ENCODE assay signal across 18 cellular contexts in genomic region chr7:79787623-79788022, GRCh38.
"Had no signal": no experiment of that assay in that cellular context is flagged by ENCODE, and none has a peak within 500 bp of the region (broad histone marks: within the 10 kb centered on the region; RNA-seq: fewer than 3 reads in every experiment).

No MANE protein-coding gene starts in this region.

- H3K4me1 ChIP-seq: right atrium auricular region had no signal

- H3K4me3 ChIP-seq: right atrium auricular region, skin epidermis had no signal

- H3K9me3 ChIP-seq: right atrium auricular region had no signal

- H3K27me3 ChIP-seq: right atrium auricular region had no signal

- H3K36me3 ChIP-seq: right atrium auricular region had no signal

- ATAC-seq: activated naive CD4-positive, alpha-beta T cell treated with anti-CD3 and anti-CD28 coated beads, Interleukin-2, amount 50 U/mL, for 72 hours; activated T-cell treated with anti-CD3 and anti-CD28 coated beads, Interleukin-2, amount 50 U/mL, for 4 hours; left lobe of liver; natural killer cell; WTC11 had no signal

- DNase-seq: activated CD4-positive, alpha-beta memory T cell treated with anti-CD3 and anti-CD28 coated beads, Interleukin-2, amount 10 ng/mL, durations not matched to agents 7 days and 5 days; activated CD4-positive, alpha-beta T cell treated with anti-CD3 and anti-CD28 coated beads for 4 hours; activated effector memory CD4-positive, alpha-beta T cell treated with Interleukin-2 at 50 U/mL for 16 hours; activated T-cell treated with anti-CD3 and anti-CD28 coated beads, Interleukin-2, amount 50 U/mL, for 4 hours; amygdala; cerebellar nuclear complex; effector memory CD4-positive, alpha-beta T cell; natural killer cell; posterior cingulate gyrus; stimulated activated CD4-positive, alpha-beta T cell treated with anti-CD3 and anti-CD28 coated beads, Interleukin-4, amount 100 ng/mL, for 4 hours; stimulated activated CD8-positive, alpha-beta memory T cell treated with anti-CD3 and anti-CD28 coated beads, Interleukin-4, amount 100 ng/mL, for 48 hours; stimulated activated naive CD4-positive, alpha-beta T cell treated with Interleukin-2 at 50 U/mL for 16 hours; SW 1271 had no signal

- H3K27ac ChIP-seq: right atrium auricular region, skin epidermis had no signal
